ENCODE assay signal across 25 cellular contexts in genomic region chr4:44422912-44423311, GRCh38. TPM values are rescaled to one million over a fixed set of nuclear protein-coding genes. Genes with fewer than 3 reads are reported as not detected.
"Had no signal": no experiment of that assay in that cellular context is flagged by ENCODE, and none has a peak within 500 bp of the region (broad histone marks: within the 10 kb centered on the region; RNA-seq: fewer than 3 reads in every experiment).

No MANE protein-coding gene starts in this region.

- H3K36me3 ChIP-seq: colonic mucosa, esophagus squamous epithelium, gastrocnemius medialis, heart right ventricle, left ventricle myocardium inferior, lower lobe of right lung had no signal

- H3K4me3 ChIP-seq: colonic mucosa, esophagus squamous epithelium, gastrocnemius medialis, heart right ventricle, left ventricle myocardium inferior, lower lobe of right lung, mucosa of descending colon had no signal

- DNase-seq: colonic mucosa; cortex of kidney; effector CD8-positive, alpha-beta T cell; effector memory CD8-positive, alpha-beta T cell; endodermal cell; erythroblast; esophagus squamous epithelium; foreskin fibroblast; foreskin melanocyte; gastrocnemius medialis; head of caudate nucleus; heart right ventricle; hippocampal formation; left colon; left ventricle myocardium inferior; lower lobe of right lung; mesenchymal stem cell; mucosa of descending colon; naive B cell; naive thymus-derived CD8-positive, alpha-beta T cell had no signal

- H3K9me3 ChIP-seq: colonic mucosa, esophagus squamous epithelium, gastrocnemius medialis, heart right ventricle, left ventricle myocardium inferior, lower lobe of right lung, mucosa of descending colon had no signal

- ATAC-seq: effector memory CD8-positive, alpha-beta T cell; esophagus mucosa; gastrocnemius medialis; left colon; left lobe of liver; lower lobe of right lung; mucosa of descending colon; naive thymus-derived CD8-positive, alpha-beta T cell had no signal

- H3K4me1 ChIP-seq: colonic mucosa, esophagus squamous epithelium, gastrocnemius medialis, heart right ventricle, left ventricle myocardium inferior, lower lobe of right lung had no signal

- H3K27ac ChIP-seq: colonic mucosa, epithelial cell of prostate, esophagus squamous epithelium, gastrocnemius medialis, heart right ventricle, left ventricle myocardium inferior, lower lobe of right lung had no signal

- H3K27me3 ChIP-seq: colonic mucosa, esophagus squamous epithelium, gastrocnemius medialis, heart right ventricle had no signal

RNA-seq across cellular contexts. Expression of gene KCTD8, which starts 25.7 kb away (rescaled TPM):
- total RNA-seq: esophagus mucosa; left lobe of liver; lower lobe of right lung; mesenteric fat pad; myocyte; naive thymus-derived CD8-positive, alpha-beta T cell had no signal
